In the genomic region with DNA sequence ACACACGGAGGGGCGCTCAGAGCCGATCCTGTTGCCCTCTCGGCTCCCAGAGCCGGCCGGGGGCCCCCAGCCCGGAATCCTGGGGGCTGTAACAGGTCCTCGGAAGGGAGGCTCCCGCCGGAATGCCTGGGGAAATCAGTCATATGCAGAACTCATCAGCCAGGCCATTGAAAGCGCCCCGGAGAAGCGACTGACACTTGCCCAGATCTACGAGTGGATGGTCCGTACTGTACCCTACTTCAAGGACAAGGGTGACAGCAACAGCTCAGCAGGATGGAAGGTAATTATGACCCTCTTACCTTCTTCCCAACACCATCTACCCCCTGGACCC, we compare ENCODE assay signal across 8 cellular contexts. TPM values are rescaled to one million over a fixed set of nuclear protein-coding genes. Genes with fewer than 3 reads are reported as not detected.
DNase-seq lines count a peak whose midpoint lies in the region; ATAC-seq and TF ChIP-seq lines count a peak whose summit lies in the region.

No MANE protein-coding gene starts in this region.

- no peak for ATAC-seq in thoracic aorta (ENCODE audit: insufficient number of reproducible peaks, low FRiP score, low read depth)
- ATAC-seq in HG03039 (IDR thresholded peaks at IDR 0.05; ENCODE audit: unreplicated experiment) = no peak

- no peak overlapping the region for H3K27ac ChIP-seq in liver (ENCODE audit: low read depth in 1 of 2, low read length in 2 of 2)
- H3K27ac ChIP-seq in thoracic aorta = no peak overlapping the region

- no peaks in the 10 kb centered on the region for H3K9me3 Mint-ChIP-seq in T-helper 2 cell treated with Interferon-gamma antibody and Interleukin-4, amounts not matched to agents 5 μg/mL and 100 μg/mL, for 36 hours

- H3K27me3 Mint-ChIP-seq in T-helper 2 cell treated with Interferon-gamma antibody and Interleukin-4, amounts not matched to agents 5 μg/mL and 100 μg/mL, for 36 hours (ENCODE audit: low read depth) = no peaks in the 10 kb centered on the region

- H3K4me1 ChIP-seq in liver (ENCODE audit: control insufficient read depth in 4 of 4, insufficient read depth in 4 of 4, low read length in 3 of 4) (peaks cover 4 to 16% (median 10%) of the 10 kb centered on the region in 4 donors), thoracic aorta (ENCODE audit: control insufficient read depth in 1 of 2, low read depth in 2 of 2) (peaks cover 0 to 4% of the 10 kb centered on the region in 2 donors)

- H3K36me3 ChIP-seq in liver (ENCODE audit: control insufficient read depth in 4 of 4, insufficient read depth in 3 of 4, low read depth in 1 of 4, low read length in 3 of 4) (no peaks in the 10 kb centered on the region), thoracic aorta (no peaks in the 10 kb centered on the region)

- H3K27me3 ChIP-seq in liver (ENCODE audit: control insufficient read depth in 4 of 4, insufficient read depth in 4 of 4, low read length in 3 of 4) (no peaks in the 10 kb centered on the region), thoracic aorta (replicated peaks; ENCODE audit: insufficient read depth) (no peaks in the 10 kb centered on the region)

- TF ChIP-seq RAD21 in liver (IDR thresholded peaks at IDR 0.05) = no peak

- TF ChIP-seq CTCF in astrocyte of the cerebellum (IDR thresholded peaks at IDR 0.05; ENCODE audit: low read depth, low read length, missing control alignments) (no peak), liver (IDR thresholded peaks at IDR 0.05; ENCODE audit: low read depth, low read length, missing input control) (no peak), thoracic aorta (IDR thresholded peaks at IDR 0.05) (no peak)

- DNase-seq in T-helper 2 cell treated with Interferon-gamma antibody and Interleukin-4, amounts not matched to agents 5 μg/mL and 100 μg/mL, for 36 hours (ENCODE audit: low spot score) = no peak
- no peak for DNase-seq in T-helper 2 cell
- no peak for DNase-seq in astrocyte of the cerebellum (ENCODE audit: low read depth)
- DNase-seq in thoracic aorta (ENCODE audit: low spot score) = no peak
- DNase-seq in T1000 (lab: John Stamatoyannopoulos, UW) = no peak
- no peak for DNase-seq in MV-4-11 (lab: John Stamatoyannopoulos, UW)

- H3K9ac ChIP-seq in liver (ENCODE audit: low read depth in 1 of 2, low read length in 2 of 2) = peak overlapping the region; percentile 14 to 30

- H3K27ac Mint-ChIP-seq in T-helper 2 cell treated with Interferon-gamma antibody and Interleukin-4, amounts not matched to agents 5 μg/mL and 100 μg/mL, for 36 hours = peak overlapping the region; percentile 10

- peak overlapping the region; percentile 99 for H3K4me3 Mint-ChIP-seq in T-helper 2 cell treated with Interferon-gamma antibody and Interleukin-4, amounts not matched to agents 5 μg/mL and 100 μg/mL, for 36 hours

- H3K9me3 ChIP-seq in liver (ENCODE audit: control insufficient read depth in 4 of 4, low read length in 3 of 4) (no peaks in the 10 kb centered on the region), thoracic aorta (no peaks in the 10 kb centered on the region)

- WGBS in liver = 7% methylated on average over 15 of the region's 15 CpGs

- in situ Hi-C loops in astrocyte of the cerebellum (cut with HindIII; ENCODE audit: low sequenced_read_pairs) = no loop called here

- peak overlapping the region; percentile 56 for H3K4me3 ChIP-seq in astrocyte of the cerebellum (ENCODE audit: low read depth, low read length)
- H3K4me3 ChIP-seq in liver (ENCODE audit: low read depth in 1 of 3, low read length in 3 of 3) = peak overlapping the region in 2 of 3 donors; percentile 66 to 68
- H3K4me3 ChIP-seq in thoracic aorta = peak overlapping the region; percentile 83

- peaks cover 28% of the 10 kb centered on the region for H3K4me1 Mint-ChIP-seq in T-helper 2 cell treated with Interferon-gamma antibody and Interleukin-4, amounts not matched to agents 5 μg/mL and 100 μg/mL, for 36 hours (ENCODE audit: low read depth)

- no peaks in the 10 kb centered on the region for H3K36me3 Mint-ChIP-seq in T-helper 2 cell treated with Interferon-gamma antibody and Interleukin-4, amounts not matched to agents 5 μg/mL and 100 μg/mL, for 36 hours (ENCODE audit: low read depth)

TF ChIP-seq in liver, 16 proteins besides CTCF, POLR2A, EP300 and RAD21:
- TF ChIP-seq JUND (IDR thresholded peaks at IDR 0.05) = no peak

RNA-seq across cellular contexts. Expression of a gene that starts 1.0 kb away (rescaled TPM):
- total RNA-seq in liver (10 to 100 TPM in 1 of 2 donors, 1 to 10 TPM in 1; 3.7 to 38.2 TPM), thoracic aorta (10 to 100 TPM; 10.9 to 19.2 TPM)
- 1 to 10 TPM in 1 of 2 donors, under 1 TPM in 1; 0.50 to 4.2 TPM for polyA plus RNA-seq in liver

RNA-seq across cellular contexts. Expression of a gene that starts 9.9 kb away (rescaled TPM):
- total RNA-seq in liver (not detected), thoracic aorta (not detected)
- polyA plus RNA-seq in liver = not detected

RNA-seq across cellular contexts. Expression of a gene that starts 14.7 kb away (rescaled TPM):
- 1 to 10 TPM; 2.2 to 3.0 TPM for total RNA-seq in liver
- 1 to 10 TPM; 3.6 to 4.0 TPM for polyA plus RNA-seq in liver
- total RNA-seq in thoracic aorta = 10 to 100 TPM in 1 of 2 donors, 1 to 10 TPM in 1; 4.9 to 14.2 TPM

RNA-seq across cellular contexts. Expression of a gene that starts 21.7 kb away (rescaled TPM):
- total RNA-seq in liver (10 to 100 TPM; 13.1 to 25.6 TPM), thoracic aorta (10 to 100 TPM; 22.9 to 48.8 TPM)
- 1 to 10 TPM; 3.2 to 5.4 TPM for polyA plus RNA-seq in liver

RNA-seq across cellular contexts. Expression of a gene that starts 28.5 kb away (rescaled TPM):
- total RNA-seq in liver (10 to 100 TPM; 13.1 to 21.7 TPM), thoracic aorta (10 to 100 TPM; 33.9 to 62.1 TPM)
- polyA plus RNA-seq in liver = 10 to 100 TPM in 1 of 2 donors, 1 to 10 TPM in 1; 4.5 to 18.6 TPM
